ENCODE assay signal across 1 cellular context in genomic region chr17:3669548-3669947, GRCh38.
TF ChIP-seq lines count a peak whose summit lies in the region.

No MANE protein-coding gene starts in this region.

TF ChIP-seq in GM12878, 131 proteins besides CTCF, POLR2A, EP300 and RAD21:
- TF ChIP-seq, protein P1, sequence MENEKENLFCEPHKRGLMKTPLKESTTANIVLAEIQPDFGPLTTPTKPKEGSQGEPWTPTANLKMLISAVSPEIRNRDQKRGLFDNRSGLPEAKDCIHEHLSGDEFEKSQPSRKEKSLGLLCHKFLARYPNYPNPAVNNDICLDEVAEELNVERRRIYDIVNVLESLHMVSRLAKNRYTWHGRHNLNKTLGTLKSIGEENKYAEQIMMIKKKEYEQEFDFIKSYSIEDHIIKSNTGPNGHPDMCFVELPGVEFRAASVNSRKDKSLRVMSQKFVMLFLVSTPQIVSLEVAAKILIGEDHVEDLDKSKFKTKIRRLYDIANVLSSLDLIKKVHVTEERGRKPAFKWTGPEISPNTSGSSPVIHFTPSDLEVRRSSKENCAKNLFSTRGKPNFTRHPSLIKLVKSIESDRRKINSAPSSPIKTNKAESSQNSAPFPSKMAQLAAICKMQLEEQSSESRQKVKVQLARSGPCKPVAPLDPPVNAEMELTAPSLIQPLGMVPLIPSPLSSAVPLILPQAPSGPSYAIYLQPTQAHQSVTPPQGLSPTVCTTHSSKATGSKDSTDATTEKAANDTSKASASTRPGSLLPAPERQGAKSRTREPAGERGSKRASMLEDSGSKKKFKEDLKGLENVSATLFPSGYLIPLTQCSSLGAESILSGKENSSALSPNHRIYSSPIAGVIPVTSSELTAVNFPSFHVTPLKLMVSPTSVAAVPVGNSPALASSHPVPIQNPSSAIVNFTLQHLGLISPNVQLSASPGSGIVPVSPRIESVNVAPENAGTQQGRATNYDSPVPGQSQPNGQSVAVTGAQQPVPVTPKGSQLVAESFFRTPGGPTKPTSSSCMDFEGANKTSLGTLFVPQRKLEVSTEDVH (IDR thresholded peaks at IDR 0.05; ENCODE audit: low read depth, partially characterized antibody) = no peak
- TF ChIP-seq MYC (IDR thresholded peaks at IDR 0.05; ENCODE audit: insufficient read depth, insufficient read length, insufficient replicate concordance, low read length, severe bottlenecking) = no peak
